26 cellular contexts compared by ENCODE assay signal in the genomic region with DNA sequence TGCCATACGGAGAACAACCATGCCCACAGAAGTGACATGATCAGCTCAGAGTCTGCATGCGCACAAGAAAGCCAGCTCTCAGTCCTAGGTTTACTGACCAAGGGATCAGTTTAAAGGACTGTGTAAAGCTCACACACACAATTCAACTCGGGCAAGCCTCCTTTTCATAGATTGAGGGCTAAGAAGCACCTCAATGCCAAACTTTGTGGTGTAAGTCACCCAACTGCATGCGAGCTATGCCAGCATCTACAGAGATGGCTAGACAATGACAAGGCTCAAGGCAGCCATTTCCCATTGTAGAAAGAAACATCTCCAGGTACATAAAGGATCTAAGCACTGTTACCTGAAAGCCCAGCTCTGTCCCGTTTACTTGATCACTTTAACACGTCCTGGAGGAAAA.
"Had no signal": no experiment of that assay in that cellular context is flagged by ENCODE, and none has a peak within 500 bp of the region (broad histone marks: within the 10 kb centered on the region; RNA-seq: fewer than 3 reads in every experiment).

No MANE protein-coding gene starts in this region.

- H3K27me3 ChIP-seq: colonic mucosa, dorsolateral prefrontal cortex, esophagus squamous epithelium, foreskin keratinocyte, gastrocnemius medialis, gastroesophageal sphincter, heart left ventricle, heart right ventricle had no signal

- H3K36me3 ChIP-seq: colonic mucosa had no signal

- H3K9me3 ChIP-seq: colonic mucosa, esophagus squamous epithelium, gastrocnemius medialis, gastroesophageal sphincter, heart left ventricle, heart right ventricle had no signal

- H3K4me3 ChIP-seq: colonic mucosa, coronary artery, dorsolateral prefrontal cortex, esophagus squamous epithelium, gastrocnemius medialis, gastroesophageal sphincter, heart left ventricle, heart right ventricle had no signal

- FAIRE-seq: colon, endometrium, endothelial cell of umbilical vein, frontal cortex had no signal

- DNase-seq: colonic mucosa; cortex of kidney; dermis blood vessel endothelial cell; dorsolateral prefrontal cortex; effector CD4-positive, alpha-beta T cell; effector CD8-positive, alpha-beta T cell; effector memory CD4-positive, alpha-beta T cell; effector memory CD8-positive, alpha-beta T cell; endodermal cell; erythroblast; esophagus squamous epithelium; foreskin fibroblast; foreskin keratinocyte; foreskin melanocyte; gastrocnemius medialis; glutamatergic neuron; heart left ventricle; heart right ventricle had no signal

- H3K4me1 ChIP-seq: colonic mucosa, esophagus squamous epithelium, foreskin keratinocyte, gastrocnemius medialis, gastroesophageal sphincter, heart left ventricle, heart right ventricle had no signal

- H3K27ac ChIP-seq: colonic mucosa, coronary artery, dorsolateral prefrontal cortex, epithelial cell of prostate, esophagus squamous epithelium, foreskin keratinocyte, gastrocnemius medialis, gastroesophageal sphincter, heart left ventricle, heart right ventricle had no signal

- ATAC-seq: effector memory CD8-positive, alpha-beta T cell; esophagus mucosa; foreskin keratinocyte; gastrocnemius medialis; gastroesophageal sphincter; heart left ventricle; heart right ventricle had no signal
